ENCODE assay signal across 16 cellular contexts in the genomic region with DNA sequence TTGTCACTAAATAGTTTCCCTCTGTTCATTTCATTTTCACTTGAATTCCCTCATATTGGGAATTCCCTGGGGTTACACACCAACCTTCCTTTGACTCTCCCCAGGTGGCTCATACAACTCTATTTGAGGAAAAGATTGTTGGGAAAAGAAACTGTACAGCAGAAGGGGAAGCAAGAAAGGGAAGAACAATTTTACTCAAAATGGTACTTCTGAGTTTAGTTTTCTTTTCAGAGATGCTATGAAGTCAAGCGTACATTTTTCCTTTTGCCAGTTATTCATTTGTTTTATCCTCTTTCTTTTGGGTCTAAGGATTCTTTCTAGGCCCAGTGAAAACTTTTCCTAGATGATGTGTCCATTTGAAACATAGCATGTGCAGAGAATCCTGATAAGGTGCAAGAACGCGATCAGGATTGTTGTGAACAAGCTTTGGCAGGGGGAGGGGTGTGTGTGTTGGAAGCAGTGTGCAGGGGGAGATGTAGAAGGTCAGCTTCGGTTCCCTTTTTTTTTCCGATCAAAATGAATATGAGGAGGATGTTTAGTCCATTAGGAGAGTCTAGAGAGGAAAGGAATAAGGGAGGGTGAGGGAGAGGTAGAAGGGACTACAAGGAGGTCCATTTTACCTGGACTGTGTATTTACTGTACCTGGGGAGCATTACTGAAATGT. TPM values are rescaled to one million over a fixed set of nuclear protein-coding genes. Genes with fewer than 3 reads are reported as not detected.
"Had no signal": no experiment of that assay in that cellular context is flagged by ENCODE, and none has a peak within 500 bp of the region (broad histone marks: within the 10 kb centered on the region; RNA-seq: fewer than 3 reads in every experiment).

No MANE protein-coding gene starts in this region.

- H3K27ac Mint-ChIP-seq: activated CD4-positive, alpha-beta memory T cell treated with anti-CD3 and anti-CD28 coated beads for 36 hours; activated naive CD8-positive, alpha-beta T cell treated with anti-CD3 and anti-CD28 coated beads for 36 hours; endodermal cell; immature natural killer cell; nephron; T-helper 2 cell treated with Interferon-gamma antibody and Interleukin-4, amounts not matched to agents 5 μg/mL and 100 μg/mL, for 36 hours had no signal

- H3K27ac ChIP-seq: lower lobe of right lung had no signal

- DNase-seq: activated CD4-positive, alpha-beta memory T cell treated with anti-CD3 and anti-CD28 coated beads for 36 hours; activated gamma-delta T cell; activated naive CD8-positive, alpha-beta T cell treated with anti-CD3 and anti-CD28 coated beads for 36 hours; activated T-cell treated with anti-CD3 and anti-CD28 coated beads, Interleukin-2, amount 50 U/mL, for 4 hours; endodermal cell; glutamatergic neuron; immature natural killer cell; left cardiac atrium; lower lobe of right lung; stimulated activated CD4-positive, alpha-beta T cell treated with anti-CD3 and anti-CD28 coated beads, Interleukin-12 subunit alpha, Interleukin-12 subunit beta, amount 100 ng/mL, for 4 hours; stimulated activated CD4-positive, alpha-beta T cell treated with anti-CD3 and anti-CD28 coated beads, Interleukin-4, amount 100 ng/mL, for 1 hour had no signal

- ATAC-seq: activated T-cell treated with anti-CD3 and anti-CD28 coated beads, Interleukin-2, amount 50 U/mL, for 4 hours; left cardiac atrium; lower lobe of right lung had no signal

- H3K9me3 Mint-ChIP-seq: activated CD4-positive, alpha-beta memory T cell treated with anti-CD3 and anti-CD28 coated beads for 36 hours; activated naive CD8-positive, alpha-beta T cell treated with anti-CD3 and anti-CD28 coated beads for 36 hours; activated T-cell treated with anti-CD3 and anti-CD28 coated beads, Interleukin-2, amount 50 U/mL, for 4 hours; immature natural killer cell; nephron; T-helper 2 cell treated with Interferon-gamma antibody and Interleukin-4, amounts not matched to agents 5 μg/mL and 100 μg/mL, for 36 hours had no signal

- H3K4me1 Mint-ChIP-seq: endodermal cell had no signal

- H3K36me3 Mint-ChIP-seq: activated CD4-positive, alpha-beta memory T cell treated with anti-CD3 and anti-CD28 coated beads for 36 hours; activated naive CD8-positive, alpha-beta T cell treated with anti-CD3 and anti-CD28 coated beads for 36 hours; immature natural killer cell had no signal

- H3K9me3 ChIP-seq: lower lobe of right lung had no signal

- H3K36me3 ChIP-seq: lower lobe of right lung had no signal

- FAIRE-seq: urothelium cell line had no signal

- H3K4me3 Mint-ChIP-seq: activated CD4-positive, alpha-beta memory T cell treated with anti-CD3 and anti-CD28 coated beads for 36 hours; activated naive CD8-positive, alpha-beta T cell treated with anti-CD3 and anti-CD28 coated beads for 36 hours; activated T-cell treated with anti-CD3 and anti-CD28 coated beads, Interleukin-2, amount 50 U/mL, for 4 hours; endodermal cell; immature natural killer cell; nephron; T-helper 2 cell treated with Interferon-gamma antibody and Interleukin-4, amounts not matched to agents 5 μg/mL and 100 μg/mL, for 36 hours had no signal

- H3K4me3 ChIP-seq: lower lobe of right lung had no signal

RNA-seq across cellular contexts. Expression of a gene that starts 26.8 kb away (rescaled TPM):
- total RNA-seq: activated CD4-positive, alpha-beta memory T cell treated with anti-CD3 and anti-CD28 coated beads for 36 hours; activated naive CD8-positive, alpha-beta T cell treated with anti-CD3 and anti-CD28 coated beads for 36 hours; activated T-cell treated with anti-CD3 and anti-CD28 coated beads, Interleukin-2, amount 50 U/mL, for 4 hours; dermis microvascular lymphatic vessel endothelial cell; osteocyte had no signal
